In genomic region chr18:69495841-69496533, GRCh38 we compare ENCODE assay signal across 20 cellular contexts.
A peak's percentile ranks its signal among the peaks of the same experiment; 100 is the strongest.
DNase-seq lines count a peak whose midpoint lies in the region; ATAC-seq, FAIRE-seq and TF ChIP-seq lines count a peak whose summit lies in the region.
"Had no signal": no experiment of that assay in that cellular context is flagged by ENCODE, and none has a peak within 500 bp of the region (broad histone marks: within the 10 kb centered on the region; RNA-seq: fewer than 3 reads in every experiment).

No MANE protein-coding gene starts in this region.

- H3K9me3 ChIP-seq in right cardiac atrium (ENCODE audit: control insufficient read depth, low read length) (no peaks in the 10 kb centered on the region), GM12878 (replicated peaks; ENCODE audit: control insufficient read depth, insufficient read depth, low read length) (no peaks in the 10 kb centered on the region), osteoblast (ENCODE audit: low read depth, low read length) (no peaks in the 10 kb centered on the region), upper lobe of right lung (no peaks in the 10 kb centered on the region)
- H3K9me3 ChIP-seq: A549 had no signal

- H3K27me3 ChIP-seq in right cardiac atrium (ENCODE audit: control insufficient read depth, insufficient read depth) (no peaks in the 10 kb centered on the region), GM12878 (replicated peaks in 1 of 2; ENCODE audit: control insufficient read depth in 2 of 2, insufficient read depth in 2 of 2, low read length in 1 of 2) (no peaks in the 10 kb centered on the region), osteoblast (ENCODE audit: insufficient read depth, low read length) (no peaks in the 10 kb centered on the region), upper lobe of right lung (no peaks in the 10 kb centered on the region)

- H3K79me2 ChIP-seq in GM12878 (ENCODE audit: control insufficient read depth, insufficient read depth, low read length) (no peaks in the 10 kb centered on the region), osteoblast (ENCODE audit: insufficient read depth, low read length) (no peaks in the 10 kb centered on the region)

- H3K9ac ChIP-seq in GM12878 (ENCODE audit: control insufficient read depth, insufficient read depth, low read length): no peak overlapping the region

- DNase-seq in right cardiac atrium: peak in 2 of 3 donors; percentile 15 to 33
- DNase-seq in Right ventricle myocardium inferior (ENCODE audit: missing footprints): no peak
- no peak for DNase-seq in GM12878 (ENCODE audit: low read depth, low spot score)
- DNase-seq in osteoblast (ENCODE audit: insufficient read length, low spot score, missing footprints): peak; percentile 9
- no peak for DNase-seq in upper lobe of right lung
- DNase-seq in NCI-H748 treated with DMSO at 0.1 percent for 48 hours (lab: John Stamatoyannopoulos, UW): no peak
- no peak for DNase-seq in SKM-1 treated with dmso at 0.1 percent for 144 hours (lab: John Stamatoyannopoulos, UW; ENCODE audit: unreplicated experiment)
- DNase-seq in NCI-H2196 (lab: John Stamatoyannopoulos, UW; ENCODE audit: unreplicated experiment): no peak
- DNase-seq: AML-193; CD4-positive, alpha-beta memory T cell; DMS153; DMS79; GDM1; GOT3; H7; HFFc6 had no signal

- intact Hi-C loops in right cardiac atrium (cut with DNase I): no loop called here
- intact Hi-C loops in Right ventricle myocardium inferior (cut with DNase I): no loop called here
- intact Hi-C loops in GM12878 (cut with micrococcal nuclease; ENCODE audit: unreplicated experiment): no loop called here
- intact Hi-C loops in upper lobe of right lung (cut with DNase I): no loop called here

- TF ChIP-seq RAD21 in GM12878 (IDR thresholded peaks at IDR 0.05; ENCODE audit: insufficient read depth, low read depth, low read length): no peak

- TF ChIP-seq CTCF in GM12878 (IDR thresholded peaks at IDR 0.05 in 2 of 3, conservative IDR thresholded peaks at IDR 0.05 in 1 of 3; ENCODE audit: control insufficient read depth in 2 of 3, extremely low read depth in 1 of 3, insufficient read depth in 1 of 3, low read depth in 3 of 3, low read length in 3 of 3) (no peak), osteoblast (IDR thresholded peaks at IDR 0.05; ENCODE audit: extremely low read depth, low read depth, low read length) (no peak), upper lobe of right lung (IDR thresholded peaks at IDR 0.05) (no peak)

- H3K4me3 ChIP-seq in right cardiac atrium (ENCODE audit: low read length) (no peak overlapping the region), GM12878 (no peak overlapping the region), osteoblast (ENCODE audit: insufficient read depth, low read length) (no peak overlapping the region), upper lobe of right lung (no peak overlapping the region)
- H3K4me3 ChIP-seq: A549 had no signal

- BruUV-seq in GM12878 (replicated peaks; lab: Mats Ljungman, UMichigan): no TSS peak

- POLR2A ChIA-PET in GM12878 (lab: Charles Lee): no interaction called here

- SMC1A ChIA-PET in GM12878 (lab: Charles Lee; ENCODE audit: uncharacterized antibody, unreplicated experiment): no interaction called here

- TF ChIP-seq POLR2A in GM12878 (IDR thresholded peaks at IDR 0.05; ENCODE audit: low read depth, low read length): no peak

- no peak overlapping the region for H2AFZ ChIP-seq in GM12878 (ENCODE audit: control insufficient read depth, low read depth, low read length)
- H2AFZ ChIP-seq in osteoblast (ENCODE audit: low read length): no peak overlapping the region

- CTCF ChIA-PET in GM12878 (lab: Yijun Ruan, JAX): no interaction called here

- ATAC-seq in right cardiac atrium (no peak), Right ventricle myocardium inferior (no peak), GM12878 (peak; percentile 25; the same call in 2 of the 3 replicates), upper lobe of right lung (peak; percentile 25)
- ATAC-seq: A549, HCT116 had no signal

- H3K4me2 ChIP-seq in GM12878 (ENCODE audit: control insufficient read depth, insufficient read depth) (no peak overlapping the region), osteoblast (ENCODE audit: insufficient read depth, low read length) (no peak overlapping the region)
- H3K4me2 ChIP-seq: A549 had no signal

- no peaks in the 10 kb centered on the region for H3K4me1 ChIP-seq in right cardiac atrium (ENCODE audit: control insufficient read depth, insufficient read depth, low read length)
- H3K4me1 ChIP-seq in GM12878 (ENCODE audit: control insufficient read depth, insufficient read depth, low read length): no peaks in the 10 kb centered on the region
- H3K4me1 ChIP-seq in osteoblast (ENCODE audit: insufficient read depth, low read length): no peaks in the 10 kb centered on the region
- no peaks in the 10 kb centered on the region for H3K4me1 ChIP-seq in upper lobe of right lung
- H3K4me1 ChIP-seq: A549 had no signal

- in situ Hi-C loops in GM12878 (cut with MboI): no loop called here

- H3K27ac ChIP-seq in right cardiac atrium (ENCODE audit: low read length) (no peak overlapping the region), GM12878 (ENCODE audit: control insufficient read depth, insufficient read depth) (no peak overlapping the region), osteoblast (ENCODE audit: low read depth, low read length) (no peak overlapping the region), upper lobe of right lung (no peak overlapping the region)
- H3K27ac ChIP-seq: 22Rv1, A549, HL-60 had no signal

- FAIRE-seq in GM12878 (lab: Jason Lieb, UNC): no peak
- FAIRE-seq: A549 had no signal

- 90% methylated on average over 20 of the region's 20 CpGs for WGBS in right cardiac atrium
- WGBS in GM12878 (ENCODE audit: insufficient coverage, insufficient replicate concordance, low lambda C conversion rate, missing lambda C conversion rate): 55% methylated on average over 20 of the region's 20 CpGs

- H4K20me1 ChIP-seq in GM12878 (ENCODE audit: control insufficient read depth, insufficient read depth) (no peaks in the 10 kb centered on the region), osteoblast (ENCODE audit: insufficient read depth, low read length) (no peaks in the 10 kb centered on the region)

- no peak for TF ChIP-seq EP300 in GM12878 (IDR thresholded peaks at IDR 0.05; ENCODE audit: borderline replicate concordance in 1 of 2, control insufficient read depth in 1 of 2, low read depth in 2 of 2, low read length in 2 of 2)

- RAD21 ChIA-PET in GM12878 (lab: Charles Lee; ENCODE audit: unreplicated experiment): no interaction called here

- H3K36me3 ChIP-seq in GM12878 (ENCODE audit: control insufficient read depth in 2 of 2, insufficient read depth in 2 of 2, low read length in 1 of 2) (no peaks in the 10 kb centered on the region), osteoblast (ENCODE audit: insufficient read depth, low read length) (no peaks in the 10 kb centered on the region), upper lobe of right lung (no peaks in the 10 kb centered on the region)

TF ChIP-seq in GM12878, 131 proteins besides CTCF, POLR2A, EP300 and RAD21 (continues in another document):
- TF ChIP-seq, protein P1, sequence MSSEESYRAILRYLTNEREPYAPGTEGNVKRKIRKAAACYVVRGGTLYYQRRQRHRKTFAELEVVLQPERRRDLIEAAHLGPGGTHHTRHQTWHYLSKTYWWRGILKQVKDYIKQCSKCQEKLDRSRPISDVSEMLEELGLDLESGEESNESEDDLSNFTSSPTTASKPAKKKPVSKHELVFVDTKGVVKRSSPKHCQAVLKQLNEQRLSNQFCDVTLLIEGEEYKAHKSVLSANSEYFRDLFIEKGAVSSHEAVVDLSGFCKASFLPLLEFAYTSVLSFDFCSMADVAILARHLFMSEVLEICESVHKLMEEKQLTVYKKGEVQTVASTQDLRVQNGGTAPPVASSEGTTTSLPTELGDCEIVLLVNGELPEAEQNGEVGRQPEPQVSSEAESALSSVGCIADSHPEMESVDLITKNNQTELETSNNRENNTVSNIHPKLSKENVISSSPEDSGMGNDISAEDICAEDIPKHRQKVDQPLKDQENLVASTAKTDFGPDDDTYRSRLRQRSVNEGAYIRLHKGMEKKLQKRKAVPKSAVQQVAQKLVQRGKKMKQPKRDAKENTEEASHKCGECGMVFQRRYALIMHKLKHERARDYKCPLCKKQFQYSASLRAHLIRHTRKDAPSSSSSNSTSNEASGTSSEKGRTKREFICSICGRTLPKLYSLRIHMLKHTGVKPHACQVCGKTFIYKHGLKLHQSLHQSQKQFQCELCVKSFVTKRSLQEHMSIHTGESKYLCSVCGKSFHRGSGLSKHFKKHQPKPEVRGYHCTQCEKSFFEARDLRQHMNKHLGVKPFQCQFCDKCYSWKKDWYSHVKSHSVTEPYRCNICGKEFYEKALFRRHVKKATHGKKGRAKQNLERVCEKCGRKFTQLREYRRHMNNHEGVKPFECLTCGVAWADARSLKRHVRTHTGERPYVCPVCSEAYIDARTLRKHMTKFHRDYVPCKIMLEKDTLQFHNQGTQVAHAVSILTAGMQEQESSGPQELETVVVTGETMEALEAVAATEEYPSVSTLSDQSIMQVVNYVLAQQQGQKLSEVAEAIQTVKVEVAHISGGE (CRISPR knock-in tag; IDR thresholded peaks at IDR 0.05): no peak
- no peak for TF ChIP-seq CBX3 (IDR thresholded peaks at IDR 0.05; ENCODE audit: borderline replicate concordance, low read depth)
- no peak for TF ChIP-seq POU2F2 (IDR thresholded peaks at IDR 0.05; ENCODE audit: borderline replicate concordance, low read depth, low read length)
- no peak for TF ChIP-seq GABPA (IDR thresholded peaks at IDR 0.05; ENCODE audit: low read depth)
- TF ChIP-seq SP1 (IDR thresholded peaks at IDR 0.05; ENCODE audit: low read depth, low read length): no peak
- TF ChIP-seq STAT3 (IDR thresholded peaks at IDR 0.05; ENCODE audit: low read depth, low read length): no peak
- TF ChIP-seq ZBED1 (IDR thresholded peaks at IDR 0.05; ENCODE audit: borderline replicate concordance): no peak
- TF ChIP-seq, protein P2, sequence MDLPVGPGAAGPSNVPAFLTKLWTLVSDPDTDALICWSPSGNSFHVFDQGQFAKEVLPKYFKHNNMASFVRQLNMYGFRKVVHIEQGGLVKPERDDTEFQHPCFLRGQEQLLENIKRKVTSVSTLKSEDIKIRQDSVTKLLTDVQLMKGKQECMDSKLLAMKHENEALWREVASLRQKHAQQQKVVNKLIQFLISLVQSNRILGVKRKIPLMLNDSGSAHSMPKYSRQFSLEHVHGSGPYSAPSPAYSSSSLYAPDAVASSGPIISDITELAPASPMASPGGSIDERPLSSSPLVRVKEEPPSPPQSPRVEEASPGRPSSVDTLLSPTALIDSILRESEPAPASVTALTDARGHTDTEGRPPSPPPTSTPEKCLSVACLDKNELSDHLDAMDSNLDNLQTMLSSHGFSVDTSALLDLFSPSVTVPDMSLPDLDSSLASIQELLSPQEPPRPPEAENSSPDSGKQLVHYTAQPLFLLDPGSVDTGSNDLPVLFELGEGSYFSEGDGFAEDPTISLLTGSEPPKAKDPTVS (IDR thresholded peaks at IDR 0.05; ENCODE audit: low read depth, low read length): no peak
- no peak for TF ChIP-seq POLR2AphosphoS2 (IDR thresholded peaks at IDR 0.05; ENCODE audit: low read depth, low read length)

Comparison
In these comparisons a context has a peak if more than half of its experiments do, and no peak if none do; other contexts are left out.
1. DNase-seq: peak in right cardiac atrium (2 of 3) and osteoblast (single experiment); none in Right ventricle myocardium inferior (single experiment), GM12878 (single experiment), upper lobe of right lung (single experiment), NCI-H748 treated with DMSO at 0.1 percent for 48 hours (single experiment), SKM-1 treated with dmso at 0.1 percent for 144 hours (single experiment) and NCI-H2196 (single experiment).
2. ATAC-seq: peak in GM12878 (single experiment) and upper lobe of right lung (single experiment); none in right cardiac atrium (0 of 2) and Right ventricle myocardium inferior (single experiment).